Comparison of ENCODE assay signal across 27 cellular contexts in genomic region chr19:6707011-6707657, GRCh38. TPM values are rescaled to one million over a fixed set of nuclear protein-coding genes. Genes with fewer than 3 reads are reported as not detected.
"Had no signal": no experiment of that assay in that cellular context is flagged by ENCODE, and none has a peak within 500 bp of the region (broad histone marks: within the 10 kb centered on the region; RNA-seq: fewer than 3 reads in every experiment).

No MANE protein-coding gene starts in this region.

- FAIRE-seq: bronchial epithelial cell had no signal

- H3K4me1 ChIP-seq: adrenal gland, SJCRH30 had no signal

- H3K4me3 Mint-ChIP-seq: activated CD8-positive, alpha-beta T cell treated with anti-CD3 and anti-CD28 coated beads for 36 hours; activated naive CD8-positive, alpha-beta T cell treated with anti-CD3 and anti-CD28 coated beads, Interleukin-2, amount 10 ng/mL, durations not matched to agents 7 days and 5 days had no signal

- H3K36me3 ChIP-seq: MG63, SJCRH30 had no signal

- H3K27ac Mint-ChIP-seq: activated CD8-positive, alpha-beta T cell treated with anti-CD3 and anti-CD28 coated beads for 36 hours had no signal

- H3K27ac ChIP-seq: adrenal gland, KMS-11, SJCRH30, VCaP had no signal

- H3K9me3 Mint-ChIP-seq: activated CD8-positive, alpha-beta T cell treated with anti-CD3 and anti-CD28 coated beads for 36 hours; activated naive CD8-positive, alpha-beta T cell treated with anti-CD3 and anti-CD28 coated beads, Interleukin-2, amount 10 ng/mL, durations not matched to agents 7 days and 5 days had no signal

- H3K27me3 ChIP-seq: adrenal gland, MG63, SJCRH30 had no signal

- H3K9ac ChIP-seq: KMS-11, SK-N-SH had no signal

- H3K36me3 Mint-ChIP-seq: activated naive CD8-positive, alpha-beta T cell treated with anti-CD3 and anti-CD28 coated beads, Interleukin-2, amount 10 ng/mL, durations not matched to agents 7 days and 5 days had no signal

- ATAC-seq: Panc1 had no signal

- H3K4me3 ChIP-seq: adrenal gland, MG63, SJCRH30 had no signal

- DNase-seq: activated CD4-positive, alpha-beta T cell treated with anti-CD3 and anti-CD28 coated beads for 4 hours; activated CD4-positive, CD25-positive, alpha-beta regulatory T cell; activated CD8-positive, alpha-beta memory T cell treated with anti-CD3 and anti-CD28 coated beads, Interleukin-2, amount 50 U/mL, for 48 hours; activated CD8-positive, alpha-beta T cell treated with anti-CD3 and anti-CD28 coated beads for 36 hours; activated naive CD4-positive, alpha-beta T cell treated with anti-CD3 and anti-CD28 coated beads, Interleukin-2, amount 50 U/mL, for 16 hours; activated naive CD8-positive, alpha-beta T cell treated with anti-CD3 and anti-CD28 coated beads, Interleukin-2, amount 10 ng/mL, durations not matched to agents 7 days and 5 days; activated T-cell treated with anti-CD3 and anti-CD28 coated beads, Interleukin-2, amount 50 U/mL, for 1 hour; anterior cingulate cortex; MG63; NCI-H1105; NCI-H1436; NCI-H187; NCI-H2081; NCI-H510A treated with DMSO at 0.1 percent for 48 hours; NCI-H69; NK-92 treated with Interleukin-12 subunit alpha and Interleukin-12 subunit beta, amount 100 ng/mL, for 24 hours; OCI-M1; Right ventricle myocardium superior; RPMI8226; SJCRH30; SK-N-SH; T-helper 1 cell had no signal

- H3K9me3 ChIP-seq: adrenal gland, MG63, SJCRH30, SK-N-SH had no signal

- H3K4me2 ChIP-seq: KMS-11, SK-N-SH had no signal

RNA-seq across cellular contexts. Expression of gene C3, which starts 13.3 kb away (rescaled TPM):
- total RNA-seq: SJCRH30 had no signal

RNA-seq across cellular contexts. Expression of gene TNFSF14, which starts 37.2 kb away (rescaled TPM):
- total RNA-seq: SJCRH30 had no signal
- polyA plus RNA-seq: SK-N-SH had no signal
